Comparison of ENCODE assay signal across 8 cellular contexts in the genomic region with DNA sequence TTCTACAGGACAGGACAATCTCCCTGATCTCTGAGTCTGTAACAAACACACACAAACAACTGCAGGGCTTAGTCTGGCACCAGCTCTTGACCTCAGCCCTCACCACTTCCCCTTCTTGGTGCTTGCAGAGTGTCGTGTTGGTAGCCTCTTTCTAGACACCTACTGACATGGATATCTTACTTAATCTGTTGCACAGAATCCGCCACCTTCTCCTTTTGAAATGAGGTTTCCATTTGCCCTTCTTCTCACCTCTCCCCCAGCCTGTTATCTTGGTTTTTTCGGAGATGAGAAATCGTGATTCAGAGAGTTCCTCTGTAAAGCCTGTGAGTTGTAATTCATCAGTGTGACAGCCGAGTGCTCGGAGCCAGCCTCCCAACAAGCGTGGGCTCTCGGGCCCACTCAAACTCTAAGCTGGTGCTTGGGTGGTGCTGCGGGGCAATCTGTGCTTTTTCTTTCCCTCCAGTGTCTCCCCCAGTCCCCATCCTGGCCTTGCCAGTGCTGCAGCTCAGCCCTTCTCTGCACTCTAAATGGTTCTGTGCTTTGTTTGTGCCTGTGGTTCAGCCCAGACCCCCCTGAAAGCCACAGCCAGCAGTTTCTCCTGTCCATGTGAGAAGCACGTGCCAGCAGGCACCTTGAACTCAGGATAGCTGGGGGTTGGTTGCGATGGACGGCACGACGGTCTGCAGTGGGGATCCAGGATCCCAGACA.
A peak's percentile ranks its signal among the peaks of the same experiment; 100 is the strongest.
DNase-seq lines count a peak whose midpoint lies in the region; ATAC-seq, FAIRE-seq and TF ChIP-seq lines count a peak whose summit lies in the region.

No MANE protein-coding gene starts in this region.

- H3K4me1 ChIP-seq in adipocyte (ENCODE audit: control insufficient read depth, insufficient read depth, low read length) = peaks cover 32% of the 10 kb centered on the region

- no peak for TF ChIP-seq CTCF in D721Med (IDR thresholded peaks at IDR 0.05; ENCODE audit: insufficient read depth, missing control alignments)

- no peaks in the 10 kb centered on the region for H3K9me3 ChIP-seq in adipocyte (ENCODE audit: control insufficient read depth, low read length)

- no peaks in the 10 kb centered on the region for H3K36me3 ChIP-seq in adipocyte (ENCODE audit: control insufficient read depth, insufficient read depth, low read length, severe bottlenecking)

- peak overlapping the region; percentile 66 for H3K4me3 ChIP-seq in adipocyte (ENCODE audit: low read length)

- no peak for FAIRE-seq in D721Med (lab: Jason Lieb, UNC)

- DNase-seq in T follicular helper cell (ENCODE audit: low read depth) (peak; percentile 62), adipocyte (ENCODE audit: low read depth) (no peak), inferior parietal cortex (ENCODE audit: extremely low spot score) (peak; percentile 66), NCI-H187 (lab: John Stamatoyannopoulos, UW) (no peak), D721Med (ENCODE audit: insufficient read length, low spot score) (no peak)
- peak; percentile 79 for DNase-seq in stimulated activated CD4-positive, alpha-beta T cell treated with anti-CD3 and anti-CD28 coated beads, Interleukin-15, amount 100 ng/mL, for 24 hours

- ATAC-seq in GM18519 (IDR thresholded peaks at IDR 0.05; ENCODE audit: low FRiP score, unreplicated experiment) (peak; percentile 66), HG03066 (IDR thresholded peaks at IDR 0.05; ENCODE audit: low read depth, unreplicated experiment) (peak; percentile 77)

- H3K27me3 ChIP-seq in adipocyte (replicated peaks; ENCODE audit: control insufficient read depth, insufficient read depth, low read length) = no peaks in the 10 kb centered on the region

- peak overlapping the region; percentile 68 for H3K9ac ChIP-seq in adipocyte (ENCODE audit: low read length)

Comparison
In these comparisons a context has a peak if more than half of its experiments do, and no peak if none do; other contexts are left out.
1. DNase-seq: peak in T follicular helper cell (single experiment), inferior parietal cortex (single experiment) and stimulated activated CD4-positive, alpha-beta T cell treated with anti-CD3 and anti-CD28 coated beads, Interleukin-15, amount 100 ng/mL, for 24 hours (single experiment); none in adipocyte (single experiment), NCI-H187 (0 of 2) and D721Med (single experiment).